Comparison of ENCODE assay signal across 29 cellular contexts in genomic region chr10:118033905-118034304, GRCh38.
"Had no signal": no experiment of that assay in that cellular context is flagged by ENCODE, and none has a peak within 500 bp of the region (broad histone marks: within the 10 kb centered on the region; RNA-seq: fewer than 3 reads in every experiment).

No MANE protein-coding gene starts in this region.

- H3K4me3 Mint-ChIP-seq: activated naive CD4-positive, alpha-beta T cell treated with anti-CD3 and anti-CD28 coated beads, Interleukin-2, amount 50 U/mL, for 24 hours; central memory CD8-positive, alpha-beta T cell; effector memory CD8-positive, alpha-beta T cell; memory B cell; neural crest cell; stimulated activated naive B cell treated with anti-CD40 and anti-IgM and Interleukin-4, amounts not matched to agents 10 μg/mL and 1 μg/mL and 100 μg/mL, for 72 hours; T-helper 1 cell treated with Interleukin-12 subunit alpha and Interleukin-12 subunit beta and Interleukin-4 antibody, amounts not matched to agents 30 μg/mL and 1 μg/mL, for 36 hours; type B pancreatic cell; WTC11 had no signal

- H3K27me3 Mint-ChIP-seq: activated naive CD4-positive, alpha-beta T cell treated with anti-CD3 and anti-CD28 coated beads, Interleukin-2, amount 50 U/mL, for 24 hours; central memory CD8-positive, alpha-beta T cell; effector memory CD8-positive, alpha-beta T cell; memory B cell; stimulated activated naive B cell treated with anti-CD40 and anti-IgM and Interleukin-4, amounts not matched to agents 10 μg/mL and 1 μg/mL and 100 μg/mL, for 72 hours; type B pancreatic cell had no signal

- H3K4me1 ChIP-seq: testis had no signal

- ATAC-seq: effector memory CD8-positive, alpha-beta T cell; esophagus mucosa; gastrocnemius medialis; mucosa of descending colon; sciatic nerve; stimulated activated naive B cell treated with anti-CD40 and anti-IgM and Interleukin-4, amounts not matched to agents 10 μg/mL and 1 μg/mL and 100 μg/mL, for 72 hours; WTC11 had no signal

- H3K9me3 ChIP-seq: ascending aorta, gastrocnemius medialis, mucosa of descending colon, testis, vagina had no signal

- H3K36me3 Mint-ChIP-seq: WTC11 had no signal

- H3K4me3 ChIP-seq: ascending aorta, dorsolateral prefrontal cortex, gastrocnemius medialis, mucosa of descending colon, testis, vagina had no signal

- DNase-seq: activated CD4-positive, alpha-beta T cell treated with anti-CD3 and anti-CD28 coated beads, Interleukin-2, amount 50 U/mL, for 48 hours; activated gamma-delta T cell; brain microvascular endothelial cell; dorsolateral prefrontal cortex; effector memory CD8-positive, alpha-beta T cell; gastrocnemius medialis; hypothalamus; mucosa of descending colon; posterior cingulate gyrus; small intestine; stimulated activated CD4-positive, alpha-beta T cell treated with anti-CD3 and anti-CD28 coated beads, Interleukin-15, amount 100 ng/mL, for 24 hours; stimulated activated CD8-positive, alpha-beta memory T cell treated with anti-CD3 and anti-CD28 coated beads, Interleukin-4, amount 100 ng/mL, for 48 hours; stimulated activated naive B cell treated with anti-CD40 and anti-IgM and Interleukin-4, amounts not matched to agents 10 μg/mL and 1 μg/mL and 100 μg/mL, for 72 hours; T1000 had no signal

- H3K9me3 Mint-ChIP-seq: activated naive CD4-positive, alpha-beta T cell treated with anti-CD3 and anti-CD28 coated beads, Interleukin-2, amount 50 U/mL, for 24 hours; central memory CD8-positive, alpha-beta T cell; effector memory CD8-positive, alpha-beta T cell; memory B cell; neural crest cell; stimulated activated naive B cell treated with anti-CD40 and anti-IgM and Interleukin-4, amounts not matched to agents 10 μg/mL and 1 μg/mL and 100 μg/mL, for 72 hours; T-helper 1 cell treated with Interleukin-12 subunit alpha and Interleukin-12 subunit beta and Interleukin-4 antibody, amounts not matched to agents 30 μg/mL and 1 μg/mL, for 36 hours; type B pancreatic cell; WTC11 had no signal

- H3K27ac Mint-ChIP-seq: effector memory CD8-positive, alpha-beta T cell; memory B cell; stimulated activated naive B cell treated with anti-CD40 and anti-IgM and Interleukin-4, amounts not matched to agents 10 μg/mL and 1 μg/mL and 100 μg/mL, for 72 hours; T-helper 1 cell treated with Interleukin-12 subunit alpha and Interleukin-12 subunit beta and Interleukin-4 antibody, amounts not matched to agents 30 μg/mL and 1 μg/mL, for 36 hours; type B pancreatic cell had no signal

- H3K36me3 ChIP-seq: brain microvascular endothelial cell had no signal

- H3K27me3 ChIP-seq: ascending aorta, brain microvascular endothelial cell, dorsolateral prefrontal cortex, gastrocnemius medialis, testis, vagina had no signal

- FAIRE-seq: colon, endothelial cell of umbilical vein, islet of Langerhans, small intestine had no signal
